8 cellular contexts compared by ENCODE assay signal in genomic region chr12:53046655-53047220, GRCh38. TPM values are rescaled to one million over a fixed set of nuclear protein-coding genes. Genes with fewer than 3 reads are reported as not detected.
A peak's percentile ranks its signal among the peaks of the same experiment; 100 is the strongest.
DNase-seq lines count a peak whose midpoint lies in the region; ATAC-seq and TF ChIP-seq lines count a peak whose summit lies in the region.

No MANE protein-coding gene starts in this region.

- H3K27me3 Mint-ChIP-seq in CD4-positive, alpha-beta T cell: no peaks in the 10 kb centered on the region
- H3K27me3 Mint-ChIP-seq in immature natural killer cell (ENCODE audit: low read depth in 3 of 3): peaks cover 5 to 11% (median 8%) of the 10 kb centered on the region in 3 donors

- H3K4me3 ChIP-seq in HUES64 (ENCODE audit: low read length): peak overlapping the region; percentile 65
- peak overlapping the region; percentile 95 for H3K4me3 ChIP-seq in skeletal muscle satellite cell (ENCODE audit: low read length)

- no peaks in the 10 kb centered on the region for H3K9me3 Mint-ChIP-seq in CD4-positive, alpha-beta T cell
- H3K9me3 Mint-ChIP-seq in immature natural killer cell: no peaks in the 10 kb centered on the region

- POLR2A ChIA-PET in CD4-positive, alpha-beta T cell (lab: Charles Lee): interaction anchor here (0.6 to 4.3 kb wide), 9 partner anchors 7 to 168 kb away, joined by 3 to 27 read pairs (median 5); partner anchors contain the start of genes CSAD, EIF4B, SPRYD3 and ZNF740

- H3K4me2 ChIP-seq in skeletal muscle satellite cell (ENCODE audit: low read length): peak overlapping the region; percentile 99

- peak overlapping the region; percentile 98 for H3K4me3 Mint-ChIP-seq in CD4-positive, alpha-beta T cell
- H3K4me3 Mint-ChIP-seq in immature natural killer cell: peak overlapping the region; percentile 93 to 98 (median 96)

- peaks cover 55% of the 10 kb centered on the region for H3K4me1 ChIP-seq in HUES64 (ENCODE audit: insufficient read depth, low read length)
- peaks cover 57% of the 10 kb centered on the region for H3K4me1 ChIP-seq in skeletal muscle satellite cell (ENCODE audit: control insufficient read depth, insufficient read depth, low read length)

- no peaks in the 10 kb centered on the region for H3K9me3 ChIP-seq in CD4-positive, alpha-beta T cell (ENCODE audit: control insufficient read depth, low read length)
- H3K9me3 ChIP-seq in HUES64 (ENCODE audit: insufficient read depth, low read depth, low read length): no peaks in the 10 kb centered on the region
- no peaks in the 10 kb centered on the region for H3K9me3 ChIP-seq in skeletal muscle satellite cell (replicated peaks; ENCODE audit: low read length)

- peak; percentile 38 for ATAC-seq in CD4-positive, alpha-beta T cell (ENCODE audit: poor library complexity)
- ATAC-seq in GM19463 (IDR thresholded peaks at IDR 0.05; ENCODE audit: unreplicated experiment): peak; percentile 37
- no peak for ATAC-seq in HG02870 (IDR thresholded peaks at IDR 0.05; ENCODE audit: unreplicated experiment)

- peak overlapping the region; percentile 96 for H3K27ac Mint-ChIP-seq in CD4-positive, alpha-beta T cell
- peak overlapping the region; percentile 57 to 92 (median 86) for H3K27ac Mint-ChIP-seq in immature natural killer cell

- 1% methylated on average over 42 of the region's 44 CpGs for WGBS in HUES64

- peak overlapping the region; percentile 8 for H3K27ac ChIP-seq in CD4-positive, alpha-beta T cell (ENCODE audit: low read depth, low read length)
- H3K27ac ChIP-seq in HUES64 (ENCODE audit: low read depth, low read length) (peak overlapping the region; percentile 64), caudate nucleus (ENCODE audit: low read depth, low read length) (peak overlapping the region; percentile 98)

- peaks cover 25% of the 10 kb centered on the region for H3K4me1 Mint-ChIP-seq in CD4-positive, alpha-beta T cell (ENCODE audit: low read depth)
- peaks cover 12 to 13% of the 10 kb centered on the region in 2 donors for H3K4me1 Mint-ChIP-seq in immature natural killer cell

- H3K36me3 ChIP-seq in HUES64 (ENCODE audit: insufficient read depth, low read length) (peaks cover 1% of the 10 kb centered on the region; the same call in 1 of the 2 replicates), skeletal muscle satellite cell (ENCODE audit: insufficient read depth, low read length) (peaks cover 11% of the 10 kb centered on the region)

- CTCF ChIA-PET in CD4-positive, alpha-beta T cell (lab: Charles Lee): interaction anchor here (1.1 to 2.2 kb wide), 3 partner anchors 8 to 41 kb away, joined by 3 to 8 read pairs (median 4); no protein-coding TSS in a partner anchor

- intact Hi-C loops in CD4-positive, alpha-beta T cell (cut with DNase I, micrococcal nuclease): loop anchor here in 1 of 2 experiments (5.0 kb wide), 1 partner anchor 39 kb away; the partner anchor contains the start of gene EIF4B

- H3K27me3 ChIP-seq in CD4-positive, alpha-beta T cell (ENCODE audit: control insufficient read depth, insufficient read depth, low read length): no peaks in the 10 kb centered on the region
- H3K27me3 ChIP-seq in HUES64 (ENCODE audit: insufficient read depth, low read length): peaks cover 23% of the 10 kb centered on the region
- H3K27me3 ChIP-seq in skeletal muscle satellite cell (ENCODE audit: control insufficient read depth, insufficient read depth, low read length): no peaks in the 10 kb centered on the region

- no peak for TF ChIP-seq CTCF in CD4-positive, alpha-beta T cell (IDR thresholded peaks at IDR 0.05)

- H3K9ac ChIP-seq in HUES64 (ENCODE audit: low read depth, low read length): peak overlapping the region; percentile 74
- H3K9ac ChIP-seq in skeletal muscle satellite cell (ENCODE audit: low read depth, low read length): peak overlapping the region; percentile 96

- peak in 8 of 10 experiments; percentile 24 to 57 (median 38) for DNase-seq in CD4-positive, alpha-beta T cell
- DNase-seq in SW 1271 (lab: John Stamatoyannopoulos, UW): peak; percentile 64 to 77
- peak in 57 of 61 donors; percentile 50 to 91 (median 78) for DNase-seq in caudate nucleus (lab: John Stamatoyannopoulos, UW)
- DNase-seq in immature natural killer cell: peak in 2 of 3 donors; percentile 49 to 55

- peaks cover 12% of the 10 kb centered on the region for H3K36me3 Mint-ChIP-seq in CD4-positive, alpha-beta T cell (ENCODE audit: low read depth)
- H3K36me3 Mint-ChIP-seq in immature natural killer cell: no peaks in the 10 kb centered on the region

RNA-seq across cellular contexts. Expression of gene TNS2, which starts 3.1 kb away (rescaled TPM):
- 1 to 10 TPM; 2.3 to 3.0 TPM for total RNA-seq in CD4-positive, alpha-beta T cell
- 4.4 TPM for polyA plus RNA-seq in HUES64 (2013, experiment 1 of 2)
- polyA plus RNA-seq in HUES64 (2013, experiment 2 of 2): 9.8 TPM
- not detected for polyA plus RNA-seq in immature natural killer cell
- total RNA-seq in skeletal muscle satellite cell (2012; rRNA removed): 67.9 and 70.8 TPM in 2 replicates

RNA-seq across cellular contexts. Expression of gene SPRYD3, which starts 32.5 kb away (rescaled TPM):
- total RNA-seq in CD4-positive, alpha-beta T cell: 10 to 100 TPM; 17.7 to 21.0 TPM
- polyA plus RNA-seq in HUES64 (2013, experiment 1 of 2): 3.9 TPM
- polyA plus RNA-seq in HUES64 (2013, experiment 2 of 2): 4.8 TPM
- 10 to 100 TPM; 35.6 to 70.4 (median 59.6) TPM for polyA plus RNA-seq in immature natural killer cell
- 23.4 and 29.4 TPM in 2 replicates for total RNA-seq in skeletal muscle satellite cell (2012; rRNA removed)

RNA-seq across cellular contexts. Expression of gene EIF4B, which starts 40.5 kb away (rescaled TPM):
- 100 to 1,000 TPM; 794 to 806 TPM for total RNA-seq in CD4-positive, alpha-beta T cell
- 342 TPM for polyA plus RNA-seq in HUES64 (2013, experiment 1 of 2)
- 381 TPM for polyA plus RNA-seq in HUES64 (2013, experiment 2 of 2)
- polyA plus RNA-seq in immature natural killer cell: 10 to 100 TPM; 57.2 to 83.4 (median 69.2) TPM
- 788 and 899 TPM in 2 replicates for total RNA-seq in skeletal muscle satellite cell (2012; rRNA removed)

RNA-seq across cellular contexts. Expression of gene IGFBP6, which starts 50.7 kb away (rescaled TPM):
- under 1 TPM in 1 of 2 experiments, not detected in 1; 0.49 TPM for total RNA-seq in CD4-positive, alpha-beta T cell
- polyA plus RNA-seq in HUES64 (2013, experiment 1 of 2): 4.9 TPM
- polyA plus RNA-seq in HUES64 (2013, experiment 2 of 2): 4.7 TPM
- polyA plus RNA-seq in immature natural killer cell: 1 to 10 TPM in 1 of 3 donors, under 1 TPM in 1, not detected in 1; 0.69 to 2.1 TPM
- 603 and 918 TPM in 2 replicates for total RNA-seq in skeletal muscle satellite cell (2012; rRNA removed)

RNA-seq across cellular contexts. Expression of gene SOAT2, which starts 56.5 kb away (rescaled TPM):
- under 1 TPM; 0.22 to 0.49 TPM for total RNA-seq in CD4-positive, alpha-beta T cell
- not detected for polyA plus RNA-seq in HUES64 (2013, experiment 1 of 2)
- not detected for polyA plus RNA-seq in HUES64 (2013, experiment 2 of 2)
- not detected for polyA plus RNA-seq in immature natural killer cell
- total RNA-seq in skeletal muscle satellite cell (2012; rRNA removed): 0.44 TPM in 1 of 2 replicates, not detected in the other

Comparison
In these comparisons a context has a peak if more than half of its experiments do, and no peak if none do; other contexts are left out.
1. H3K27ac ChIP-seq: peak in every context shown above with its lines; median percentile 98 in caudate nucleus; 64 in HUES64; 8 in CD4-positive, alpha-beta T cell.